In the genomic region with DNA sequence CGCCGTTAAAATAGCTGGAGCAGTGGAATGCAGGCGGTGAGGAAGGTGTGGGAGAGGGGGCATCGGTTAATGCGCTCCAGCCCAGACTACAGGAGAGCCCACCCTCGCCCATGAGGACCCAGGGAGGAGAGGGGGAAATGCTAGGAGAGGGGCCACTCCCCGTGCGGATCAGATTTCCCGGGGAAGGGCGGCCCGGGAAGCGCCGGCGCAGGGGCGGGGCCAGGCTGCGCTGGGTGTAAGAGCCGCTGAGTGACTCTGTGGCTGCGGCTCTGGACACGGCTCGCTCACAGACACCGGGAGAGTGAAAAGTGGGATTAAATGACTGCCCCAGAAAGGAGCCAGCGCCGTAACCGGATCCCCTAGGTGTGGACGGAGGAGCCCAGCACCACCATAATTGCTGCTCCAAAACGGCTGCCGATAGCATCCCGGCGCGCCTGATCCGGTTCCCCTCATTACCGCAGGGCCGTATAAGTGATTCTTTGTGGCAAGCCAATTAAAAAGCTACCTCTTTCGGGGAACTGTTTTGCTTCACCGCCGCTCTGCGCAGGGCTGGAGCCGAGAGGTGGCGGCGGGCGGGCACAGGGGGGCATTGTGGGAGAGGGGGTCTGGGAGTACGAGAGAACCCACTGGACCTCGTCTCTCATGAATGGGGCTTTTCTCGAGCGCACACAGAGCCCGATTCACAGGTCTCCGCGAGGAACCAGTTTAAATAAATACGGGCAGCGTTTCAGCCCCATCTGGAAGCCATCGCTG, we compare ENCODE assay signal across 1 cellular context.
TF ChIP-seq lines count a peak whose summit lies in the region.

No MANE protein-coding gene starts in this region.

TF ChIP-seq in HEK293, 187 proteins besides CTCF, POLR2A, EP300 and RAD21 (continued from another document and continues in another):
- TF ChIP-seq, protein P1, sequence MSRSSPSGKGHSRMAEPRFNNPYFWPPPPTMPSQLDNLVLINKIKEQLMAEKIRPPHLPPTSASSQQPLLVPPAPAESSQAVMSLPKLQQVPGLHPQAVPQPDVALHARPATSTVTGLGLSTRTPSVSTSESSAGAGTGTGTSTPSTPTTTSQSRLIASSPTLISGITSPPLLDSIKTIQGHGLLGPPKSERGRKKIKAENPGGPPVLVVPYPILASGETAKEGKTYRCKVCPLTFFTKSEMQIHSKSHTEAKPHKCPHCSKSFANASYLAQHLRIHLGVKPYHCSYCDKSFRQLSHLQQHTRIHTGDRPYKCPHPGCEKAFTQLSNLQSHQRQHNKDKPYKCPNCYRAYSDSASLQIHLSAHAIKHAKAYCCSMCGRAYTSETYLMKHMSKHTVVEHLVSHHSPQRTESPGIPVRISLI (tag by site-specific recombination; IDR thresholded peaks at IDR 0.05) = no peak
- TF ChIP-seq, protein P2, sequence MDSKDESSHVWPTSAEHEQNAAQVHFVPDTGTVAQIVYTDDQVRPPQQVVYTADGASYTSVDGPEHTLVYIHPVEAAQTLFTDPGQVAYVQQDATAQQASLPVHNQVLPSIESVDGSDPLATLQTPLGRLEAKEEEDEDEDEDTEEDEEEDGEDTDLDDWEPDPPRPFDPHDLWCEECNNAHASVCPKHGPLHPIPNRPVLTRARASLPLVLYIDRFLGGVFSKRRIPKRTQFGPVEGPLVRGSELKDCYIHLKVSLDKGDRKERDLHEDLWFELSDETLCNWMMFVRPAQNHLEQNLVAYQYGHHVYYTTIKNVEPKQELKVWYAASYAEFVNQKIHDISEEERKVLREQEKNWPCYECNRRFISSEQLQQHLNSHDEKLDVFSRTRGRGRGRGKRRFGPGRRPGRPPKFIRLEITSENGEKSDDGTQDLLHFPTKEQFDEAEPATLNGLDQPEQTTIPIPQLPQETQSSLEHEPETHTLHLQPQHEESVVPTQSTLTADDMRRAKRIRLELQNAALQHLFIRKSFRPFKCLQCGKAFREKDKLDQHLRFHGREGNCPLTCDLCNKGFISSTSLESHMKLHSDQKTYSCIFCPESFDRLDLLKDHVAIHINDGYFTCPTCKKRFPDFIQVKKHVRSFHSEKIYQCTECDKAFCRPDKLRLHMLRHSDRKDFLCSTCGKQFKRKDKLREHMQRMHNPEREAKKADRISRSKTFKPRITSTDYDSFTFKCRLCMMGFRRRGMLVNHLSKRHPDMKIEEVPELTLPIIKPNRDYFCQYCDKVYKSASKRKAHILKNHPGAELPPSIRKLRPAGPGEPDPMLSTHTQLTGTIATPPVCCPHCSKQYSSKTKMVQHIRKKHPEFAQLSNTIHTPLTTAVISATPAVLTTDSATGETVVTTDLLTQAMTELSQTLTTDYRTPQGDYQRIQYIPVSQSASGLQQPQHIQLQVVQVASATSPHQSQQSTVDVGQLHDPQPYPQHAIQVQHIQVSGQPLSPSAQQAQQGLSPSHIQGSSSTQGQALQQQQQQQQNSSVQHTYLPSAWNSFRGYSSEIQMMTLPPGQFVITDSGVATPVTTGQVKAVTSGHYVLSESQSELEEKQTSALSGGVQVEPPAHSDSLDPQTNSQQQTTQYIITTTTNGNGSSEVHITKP (tag by site-specific recombination; IDR thresholded peaks at IDR 0.05) = peak; percentile 97
- TF ChIP-seq ZNF292 (tag by site-specific recombination; IDR thresholded peaks at IDR 0.05; ENCODE audit: borderline replicate concordance, low read depth) (no peak), ZBTB21 (tag by site-specific recombination; IDR thresholded peaks at IDR 0.05) (no peak), ZNF747 (tag by site-specific recombination; IDR thresholded peaks at IDR 0.05) (no peak), ZNF366 (tag by site-specific recombination; conservative IDR thresholded peaks at IDR 0.05) (0 out of 2 replicates have a peak, but pooled peaks have one; percentile 82), ZNF791 (tag by site-specific recombination; IDR thresholded peaks at IDR 0.05) (no peak), ZBTB17 (tag by site-specific recombination; IDR thresholded peaks at IDR 0.05) (peak; percentile 65), ZBTB48 (tag by site-specific recombination; IDR thresholded peaks at IDR 0.05) (no peak), OSR2 (tag by site-specific recombination; IDR thresholded peaks at IDR 0.05) (0 out of 2 replicates have a peak, but pooled peaks have one; percentile 37), ZBTB7A (tag by site-specific recombination; IDR thresholded peaks at IDR 0.05; ENCODE audit: low read depth) (no peak), ZNF10 (tag by site-specific recombination; IDR thresholded peaks at IDR 0.05) (no peak; the same call in 1 of the 2 replicates), ZNF239 (tag by site-specific recombination; IDR thresholded peaks at IDR 0.05) (no peak), ZFP69B (tag by site-specific recombination; IDR thresholded peaks at IDR 0.05) (peak; percentile 56; the same call in 1 of the 2 replicates), ZEB2 (tag by site-specific recombination; IDR thresholded peaks at IDR 0.05) (peak; percentile 76; the same call in 1 of the 2 replicates), ZNF561 (tag by site-specific recombination; IDR thresholded peaks at IDR 0.05; ENCODE audit: borderline replicate concordance) (no peak), IKZF3 (tag by site-specific recombination; IDR thresholded peaks at IDR 0.05) (peak; percentile 97), SCRT1 (tag by site-specific recombination; IDR thresholded peaks at IDR 0.05; ENCODE audit: borderline replicate concordance) (no peak), GFI1B (tag by site-specific recombination; IDR thresholded peaks at IDR 0.05) (no peak), HOXC10 (CRISPR knock-in tag; IDR thresholded peaks at IDR 0.05) (peak; percentile 43; the same call in 1 of the 2 replicates), ZNF843 (tag by site-specific recombination; IDR thresholded peaks at IDR 0.05) (no peak), KLF8 (tag by site-specific recombination; IDR thresholded peaks at IDR 0.05) (peak; percentile 90), ZNF624 (tag by site-specific recombination; IDR thresholded peaks at IDR 0.05) (no peak), ZBTB8A (tag by site-specific recombination; IDR thresholded peaks at IDR 0.05) (peak; percentile 63), TCF7L2 (IDR thresholded peaks at IDR 0.05; ENCODE audit: borderline replicate concordance, low read depth, low read length) (no peak), ZNF629 (tag by site-specific recombination; IDR thresholded peaks at IDR 0.05) (peak; percentile 53), ZNF664 (tag by site-specific recombination; IDR thresholded peaks at IDR 0.05) (no peak), ZNF555 (tag by site-specific recombination; conservative IDR thresholded peaks at IDR 0.05) (no peak), HOXD13 (CRISPR knock-in tag; IDR thresholded peaks at IDR 0.05; ENCODE audit: borderline replicate concordance) (no peak), ZFP37 (tag by site-specific recombination; IDR thresholded peaks at IDR 0.05) (no peak), ZNF221 (tag by site-specific recombination; IDR thresholded peaks at IDR 0.05; ENCODE audit: borderline replicate concordance) (no peak), ZNF391 (tag by site-specific recombination; IDR thresholded peaks at IDR 0.05; ENCODE audit: borderline replicate concordance, low read depth) (no peak)
- TF ChIP-seq, protein P3, sequence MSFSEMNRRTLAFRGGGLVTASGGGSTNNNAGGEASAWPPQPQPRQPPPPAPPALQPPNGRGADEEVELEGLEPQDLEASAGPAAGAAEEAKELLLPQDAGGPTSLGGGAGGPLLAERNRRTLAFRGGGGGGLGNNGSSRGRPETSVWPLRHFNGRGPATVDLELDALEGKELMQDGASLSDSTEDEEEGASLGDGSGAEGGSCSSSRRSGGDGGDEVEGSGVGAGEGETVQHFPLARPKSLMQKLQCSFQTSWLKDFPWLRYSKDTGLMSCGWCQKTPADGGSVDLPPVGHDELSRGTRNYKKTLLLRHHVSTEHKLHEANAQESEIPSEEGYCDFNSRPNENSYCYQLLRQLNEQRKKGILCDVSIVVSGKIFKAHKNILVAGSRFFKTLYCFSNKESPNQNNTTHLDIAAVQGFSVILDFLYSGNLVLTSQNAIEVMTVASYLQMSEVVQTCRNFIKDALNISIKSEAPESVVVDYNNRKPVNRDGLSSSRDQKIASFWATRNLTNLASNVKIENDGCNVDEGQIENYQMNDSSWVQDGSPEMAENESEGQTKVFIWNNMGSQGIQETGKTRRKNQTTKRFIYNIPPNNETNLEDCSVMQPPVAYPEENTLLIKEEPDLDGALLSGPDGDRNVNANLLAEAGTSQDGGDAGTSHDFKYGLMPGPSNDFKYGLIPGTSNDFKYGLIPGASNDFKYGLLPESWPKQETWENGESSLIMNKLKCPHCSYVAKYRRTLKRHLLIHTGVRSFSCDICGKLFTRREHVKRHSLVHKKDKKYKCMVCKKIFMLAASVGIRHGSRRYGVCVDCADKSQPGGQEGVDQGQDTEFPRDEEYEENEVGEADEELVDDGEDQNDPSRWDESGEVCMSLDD (tag by site-specific recombination; IDR thresholded peaks at IDR 0.05) = no peak; the same call in 1 of the 2 replicates
- TF ChIP-seq, protein P4, sequence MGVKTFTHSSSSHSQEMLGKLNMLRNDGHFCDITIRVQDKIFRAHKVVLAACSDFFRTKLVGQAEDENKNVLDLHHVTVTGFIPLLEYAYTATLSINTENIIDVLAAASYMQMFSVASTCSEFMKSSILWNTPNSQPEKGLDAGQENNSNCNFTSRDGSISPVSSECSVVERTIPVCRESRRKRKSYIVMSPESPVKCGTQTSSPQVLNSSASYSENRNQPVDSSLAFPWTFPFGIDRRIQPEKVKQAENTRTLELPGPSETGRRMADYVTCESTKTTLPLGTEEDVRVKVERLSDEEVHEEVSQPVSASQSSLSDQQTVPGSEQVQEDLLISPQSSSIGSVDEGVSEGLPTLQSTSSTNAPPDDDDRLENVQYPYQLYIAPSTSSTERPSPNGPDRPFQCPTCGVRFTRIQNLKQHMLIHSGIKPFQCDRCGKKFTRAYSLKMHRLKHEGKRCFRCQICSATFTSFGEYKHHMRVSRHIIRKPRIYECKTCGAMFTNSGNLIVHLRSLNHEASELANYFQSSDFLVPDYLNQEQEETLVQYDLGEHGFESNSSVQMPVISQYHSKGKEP (tag by site-specific recombination; IDR thresholded peaks at IDR 0.05) = no peak
- TF ChIP-seq, protein P5, sequence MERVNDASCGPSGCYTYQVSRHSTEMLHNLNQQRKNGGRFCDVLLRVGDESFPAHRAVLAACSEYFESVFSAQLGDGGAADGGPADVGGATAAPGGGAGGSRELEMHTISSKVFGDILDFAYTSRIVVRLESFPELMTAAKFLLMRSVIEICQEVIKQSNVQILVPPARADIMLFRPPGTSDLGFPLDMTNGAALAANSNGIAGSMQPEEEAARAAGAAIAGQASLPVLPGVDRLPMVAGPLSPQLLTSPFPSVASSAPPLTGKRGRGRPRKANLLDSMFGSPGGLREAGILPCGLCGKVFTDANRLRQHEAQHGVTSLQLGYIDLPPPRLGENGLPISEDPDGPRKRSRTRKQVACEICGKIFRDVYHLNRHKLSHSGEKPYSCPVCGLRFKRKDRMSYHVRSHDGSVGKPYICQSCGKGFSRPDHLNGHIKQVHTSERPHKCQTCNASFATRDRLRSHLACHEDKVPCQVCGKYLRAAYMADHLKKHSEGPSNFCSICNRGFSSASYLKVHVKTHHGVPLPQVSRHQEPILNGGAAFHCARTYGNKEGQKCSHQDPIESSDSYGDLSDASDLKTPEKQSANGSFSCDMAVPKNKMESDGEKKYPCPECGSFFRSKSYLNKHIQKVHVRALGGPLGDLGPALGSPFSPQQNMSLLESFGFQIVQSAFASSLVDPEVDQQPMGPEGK (tag by site-specific recombination; IDR thresholded peaks at IDR 0.05) = peak; percentile 94
- TF ChIP-seq, protein P6, sequence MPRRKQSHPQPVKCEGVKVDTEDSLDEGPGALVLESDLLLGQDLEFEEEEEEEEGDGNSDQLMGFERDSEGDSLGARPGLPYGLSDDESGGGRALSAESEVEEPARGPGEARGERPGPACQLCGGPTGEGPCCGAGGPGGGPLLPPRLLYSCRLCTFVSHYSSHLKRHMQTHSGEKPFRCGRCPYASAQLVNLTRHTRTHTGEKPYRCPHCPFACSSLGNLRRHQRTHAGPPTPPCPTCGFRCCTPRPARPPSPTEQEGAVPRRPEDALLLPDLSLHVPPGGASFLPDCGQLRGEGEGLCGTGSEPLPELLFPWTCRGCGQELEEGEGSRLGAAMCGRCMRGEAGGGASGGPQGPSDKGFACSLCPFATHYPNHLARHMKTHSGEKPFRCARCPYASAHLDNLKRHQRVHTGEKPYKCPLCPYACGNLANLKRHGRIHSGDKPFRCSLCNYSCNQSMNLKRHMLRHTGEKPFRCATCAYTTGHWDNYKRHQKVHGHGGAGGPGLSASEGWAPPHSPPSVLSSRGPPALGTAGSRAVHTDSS (tag by site-specific recombination; IDR thresholded peaks at IDR 0.05) = no peak
- TF ChIP-seq, protein P7, sequence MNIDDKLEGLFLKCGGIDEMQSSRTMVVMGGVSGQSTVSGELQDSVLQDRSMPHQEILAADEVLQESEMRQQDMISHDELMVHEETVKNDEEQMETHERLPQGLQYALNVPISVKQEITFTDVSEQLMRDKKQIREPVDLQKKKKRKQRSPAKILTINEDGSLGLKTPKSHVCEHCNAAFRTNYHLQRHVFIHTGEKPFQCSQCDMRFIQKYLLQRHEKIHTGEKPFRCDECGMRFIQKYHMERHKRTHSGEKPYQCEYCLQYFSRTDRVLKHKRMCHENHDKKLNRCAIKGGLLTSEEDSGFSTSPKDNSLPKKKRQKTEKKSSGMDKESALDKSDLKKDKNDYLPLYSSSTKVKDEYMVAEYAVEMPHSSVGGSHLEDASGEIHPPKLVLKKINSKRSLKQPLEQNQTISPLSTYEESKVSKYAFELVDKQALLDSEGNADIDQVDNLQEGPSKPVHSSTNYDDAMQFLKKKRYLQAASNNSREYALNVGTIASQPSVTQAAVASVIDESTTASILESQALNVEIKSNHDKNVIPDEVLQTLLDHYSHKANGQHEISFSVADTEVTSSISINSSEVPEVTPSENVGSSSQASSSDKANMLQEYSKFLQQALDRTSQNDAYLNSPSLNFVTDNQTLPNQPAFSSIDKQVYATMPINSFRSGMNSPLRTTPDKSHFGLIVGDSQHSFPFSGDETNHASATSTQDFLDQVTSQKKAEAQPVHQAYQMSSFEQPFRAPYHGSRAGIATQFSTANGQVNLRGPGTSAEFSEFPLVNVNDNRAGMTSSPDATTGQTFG (tag by site-specific recombination; IDR thresholded peaks at IDR 0.05; ENCODE audit: borderline replicate concordance) = no peak
- TF ChIP-seq, protein P8, sequence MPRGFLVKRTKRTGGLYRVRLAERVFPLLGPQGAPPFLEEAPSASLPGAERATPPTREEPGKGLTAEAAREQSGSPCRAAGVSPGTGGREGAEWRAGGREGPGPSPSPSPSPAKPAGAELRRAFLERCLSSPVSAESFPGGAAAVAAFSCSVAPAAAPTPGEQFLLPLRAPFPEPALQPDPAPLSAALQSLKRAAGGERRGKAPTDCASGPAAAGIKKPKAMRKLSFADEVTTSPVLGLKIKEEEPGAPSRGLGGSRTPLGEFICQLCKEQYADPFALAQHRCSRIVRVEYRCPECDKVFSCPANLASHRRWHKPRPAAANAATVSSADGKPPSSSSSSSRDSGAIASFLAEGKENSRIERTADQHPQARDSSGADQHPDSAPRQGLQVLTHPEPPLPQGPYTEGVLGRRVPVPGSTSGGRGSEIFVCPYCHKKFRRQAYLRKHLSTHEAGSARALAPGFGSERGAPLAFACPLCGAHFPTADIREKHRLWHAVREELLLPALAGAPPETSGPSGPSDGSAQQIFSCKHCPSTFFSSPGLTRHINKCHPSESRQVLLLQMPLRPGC (tag by site-specific recombination; IDR thresholded peaks at IDR 0.05) = no peak
- TF ChIP-seq, protein P9, sequence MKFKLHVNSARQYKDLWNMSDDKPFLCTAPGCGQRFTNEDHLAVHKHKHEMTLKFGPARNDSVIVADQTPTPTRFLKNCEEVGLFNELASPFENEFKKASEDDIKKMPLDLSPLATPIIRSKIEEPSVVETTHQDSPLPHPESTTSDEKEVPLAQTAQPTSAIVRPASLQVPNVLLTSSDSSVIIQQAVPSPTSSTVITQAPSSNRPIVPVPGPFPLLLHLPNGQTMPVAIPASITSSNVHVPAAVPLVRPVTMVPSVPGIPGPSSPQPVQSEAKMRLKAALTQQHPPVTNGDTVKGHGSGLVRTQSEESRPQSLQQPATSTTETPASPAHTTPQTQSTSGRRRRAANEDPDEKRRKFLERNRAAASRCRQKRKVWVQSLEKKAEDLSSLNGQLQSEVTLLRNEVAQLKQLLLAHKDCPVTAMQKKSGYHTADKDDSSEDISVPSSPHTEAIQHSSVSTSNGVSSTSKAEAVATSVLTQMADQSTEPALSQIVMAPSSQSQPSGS (tag by site-specific recombination; IDR thresholded peaks at IDR 0.05; ENCODE audit: low read depth) = no peak
